26 cellular contexts compared by ENCODE assay signal in genomic region chr21:31750843-31751242, GRCh38. TPM values are rescaled to one million over a fixed set of nuclear protein-coding genes. Genes with fewer than 3 reads are reported as not detected.
DNase-seq lines count a peak whose midpoint lies in the region; TF ChIP-seq lines count a peak whose summit lies in the region.
"Had no signal": no experiment of that assay in that cellular context is flagged by ENCODE, and none has a peak within 500 bp of the region (broad histone marks: within the 10 kb centered on the region; RNA-seq: fewer than 3 reads in every experiment).

No MANE protein-coding gene starts in this region.

- no peaks in the 10 kb centered on the region for H3K27me3 ChIP-seq in MG63
- H3K27me3 ChIP-seq in brain microvascular endothelial cell (replicated peaks): no peaks in the 10 kb centered on the region
- no peaks in the 10 kb centered on the region for H3K27me3 ChIP-seq in BE2C
- H3K27me3 ChIP-seq: thyroid gland had no signal

- H3K36me3 ChIP-seq in MG63 (no peaks in the 10 kb centered on the region), brain microvascular endothelial cell (replicated peaks) (no peaks in the 10 kb centered on the region), BE2C (no peaks in the 10 kb centered on the region)
- H3K36me3 ChIP-seq: thyroid gland had no signal

- H3K4me3 ChIP-seq in MG63: no peak overlapping the region
- H3K4me3 ChIP-seq in brain microvascular endothelial cell (ENCODE audit: low read depth, low read length): no peak overlapping the region
- no peak overlapping the region for H3K4me3 ChIP-seq in BE2C (ENCODE audit: low read depth, low read length)
- H3K4me3 ChIP-seq: GM23338, thyroid gland had no signal

- no peak overlapping the region for H3K27ac ChIP-seq in brain microvascular endothelial cell
- H3K27ac ChIP-seq: thyroid gland had no signal

- peaks cover 3% of the 10 kb centered on the region for H3K4me1 ChIP-seq in BE2C
- H3K4me1 ChIP-seq: thyroid gland had no signal

- in situ Hi-C loops in brain microvascular endothelial cell (cut with HindIII; ENCODE audit: low pct_ligation_motif_present, low sequenced_read_pairs): no loop called here

- DNase-seq in ELR (ENCODE audit: low read depth) (peak; percentile 36), MG63 (peak; percentile 50), brain microvascular endothelial cell (peak; percentile 2), iris pigment epithelial cell (ENCODE audit: low read depth) (peak; percentile 23), BE2C (no peak), AML-193 (lab: John Stamatoyannopoulos, UW) (no peak), NCI-H187 treated with DMSO at 0.1 percent for 48 hours (lab: John Stamatoyannopoulos, UW) (no peak), MV-4-11 (lab: John Stamatoyannopoulos, UW) (no peak)
- DNase-seq: activated CD4-positive, alpha-beta T cell treated with anti-CD3 and anti-CD28 coated beads for 48 hours; activated naive CD4-positive, alpha-beta T cell treated with anti-CD3 and anti-CD28 coated beads, Interleukin-2, amount 50 U/mL, for 16 hours; activated T-cell treated with anti-CD3 and anti-CD28 coated beads, Interleukin-2, amount 50 U/mL, for 72 hours; aorta; DMS79; KBM-7; left cardiac atrium; mesenchymal stem cell; naive B cell; NCI-H1048; NCI-H1930; NCI-H82; occipital lobe; retina; stimulated activated CD4-positive, alpha-beta T cell treated with anti-CD3 and anti-CD28 coated beads, Interleukin-2, amount 100 ng/mL, for 48 hours; stimulated activated naive CD4-positive, alpha-beta T cell; thyroid gland had no signal

- no peaks in the 10 kb centered on the region for H3K9me3 ChIP-seq in MG63
- H3K9me3 ChIP-seq in BE2C: no peaks in the 10 kb centered on the region
- H3K9me3 ChIP-seq: thyroid gland had no signal

- TF ChIP-seq CTCF in brain microvascular endothelial cell (IDR thresholded peaks at IDR 0.05; ENCODE audit: low read depth, low read length, missing control alignments) (no peak), BE2C (IDR thresholded peaks at IDR 0.05; ENCODE audit: low read depth, low read length) (no peak)

RNA-seq across cellular contexts. Expression of gene SCAF4, which starts 18.9 kb away (rescaled TPM):
- total RNA-seq in MG63 (2014; rRNA removed; shearing (Covaris generic); ENCODE audit: low replicate concordance): 2.2 and 3.5 TPM in 2 replicates
- polyA plus RNA-seq in BE2C (2012; ENCODE audit: insufficient read depth, insufficient read length, low read depth): 36.2 TPM

Comparison
In these comparisons a context has a peak if more than half of its experiments do, and no peak if none do; other contexts are left out.
1. DNase-seq: peak in ELR (single experiment), MG63 (single experiment), brain microvascular endothelial cell (single experiment) and iris pigment epithelial cell (single experiment); none in BE2C (single experiment), AML-193 (0 of 2), NCI-H187 treated with DMSO at 0.1 percent for 48 hours (single experiment) and MV-4-11 (single experiment).